ENCODE assay signal across 1 cellular context in genomic region chr5:91271999-91272398, GRCh38.
TF ChIP-seq lines count a peak whose summit lies in the region.

No MANE protein-coding gene starts in this region.

TF ChIP-seq in IMR-90, 13 proteins besides CTCF, POLR2A, EP300 and RAD21 (continued from another document):
- TF ChIP-seq ELK1 (IDR thresholded peaks at IDR 0.05; ENCODE audit: borderline replicate concordance, low read depth, low read length) = no peak
- TF ChIP-seq RFX5 (IDR thresholded peaks at IDR 0.05; ENCODE audit: low read depth, low read length) = no peak
- TF ChIP-seq NFE2L2 (IDR thresholded peaks at IDR 0.05; ENCODE audit: low read depth, low read length) = no peak
